Comparison of ENCODE assay signal across 1 cellular context in the genomic region with DNA sequence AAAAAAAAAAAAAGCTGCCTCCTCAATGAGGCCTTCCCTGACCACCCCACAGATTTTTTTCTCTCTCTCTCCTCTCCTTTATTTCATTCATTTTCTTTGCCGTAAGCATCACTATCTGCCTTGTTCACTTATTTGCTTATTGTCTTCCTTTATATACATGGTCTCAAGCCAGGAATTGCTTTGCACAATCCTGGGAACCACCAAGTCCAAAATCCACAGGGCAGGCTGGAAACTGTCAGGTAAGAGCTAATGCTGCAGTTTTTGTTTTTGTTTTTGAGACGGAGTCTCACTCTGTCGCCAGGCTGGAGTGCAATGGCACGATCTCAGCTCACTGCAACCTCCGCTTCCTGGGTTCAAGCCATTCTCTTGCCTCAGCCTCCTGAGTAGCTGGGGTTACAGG. TPM values are rescaled to one million over a fixed set of nuclear protein-coding genes. Genes with fewer than 3 reads are reported as not detected.
"Had no signal": no experiment of that assay in that cellular context is flagged by ENCODE, and none has a peak within 500 bp of the region (broad histone marks: within the 10 kb centered on the region; RNA-seq: fewer than 3 reads in every experiment).

No MANE protein-coding gene starts in this region.

RNA-seq across cellular contexts. Expression of a gene that starts 26.1 kb away (rescaled TPM):
- polyA plus RNA-seq: GM12878 had no signal

RNA-seq across cellular contexts. Expression of a gene that starts 37.9 kb away (rescaled TPM):
- total RNA-seq: GM12878 had no signal
